In genomic region chr13:71626396-71626795, GRCh38 we compare ENCODE assay signal across 15 cellular contexts.
DNase-seq lines count a peak whose midpoint lies in the region; ATAC-seq and TF ChIP-seq lines count a peak whose summit lies in the region.
"Had no signal": no experiment of that assay in that cellular context is flagged by ENCODE, and none has a peak within 500 bp of the region (broad histone marks: within the 10 kb centered on the region; RNA-seq: fewer than 3 reads in every experiment).

No MANE protein-coding gene starts in this region.

- no peak overlapping the region for H2BK15ac ChIP-seq in mesendoderm (replicated peaks; ENCODE audit: low read depth)

- H3K56ac ChIP-seq in mesendoderm (ENCODE audit: low read length), result no peak overlapping the region

- H3K9me3 ChIP-seq in gastrocnemius medialis, result no peaks in the 10 kb centered on the region
- H3K9me3 ChIP-seq: Peyer's patch had no signal

- in situ Hi-C loops in gastrocnemius medialis (cut with MboI; ENCODE audit: low sequenced_read_pairs in 4 of 4), result no loop called here

- WGBS in mesendoderm (ENCODE audit: extremely low coverage, insufficient coverage, low lambda C conversion rate), result no CpG with 5 or more reads among the region's 2 CpGs

- no peak overlapping the region for H2BK5ac ChIP-seq in mesendoderm (ENCODE audit: low read length)

- no peak overlapping the region for H3K9ac ChIP-seq in mesendoderm (ENCODE audit: low read length)

- no peak overlapping the region for H3K4ac ChIP-seq in mesendoderm (ENCODE audit: low read depth, low read length)

- no peak overlapping the region for H3K23ac ChIP-seq in mesendoderm (ENCODE audit: low read length)

- H3K4me1 ChIP-seq in mesendoderm (ENCODE audit: control insufficient read depth, low read depth, low read length), result no peaks in the 10 kb centered on the region
- no peaks in the 10 kb centered on the region for H3K4me1 ChIP-seq in gastrocnemius medialis

- H3K79me1 ChIP-seq in mesendoderm (ENCODE audit: low read length), result no peaks in the 10 kb centered on the region

- H4K8ac ChIP-seq in mesendoderm (ENCODE audit: low read depth, low read length), result no peak overlapping the region

- DNase-seq in NCI-H82 (lab: John Stamatoyannopoulos, UW) (peak; percentile 54), mesendoderm (peak; percentile 47), gastrocnemius medialis (no peak), NCI-H2227 treated with DMSO at 0.1 percent for 48 hours (lab: John Stamatoyannopoulos, UW) (no peak), NOMO-1 (lab: John Stamatoyannopoulos, UW; ENCODE audit: unreplicated experiment in 2 of 2) (no peak)
- DNase-seq: Calu3, KBM-7, MV-4-11, NCI-H2029, NCI-H446 treated with DMSO at 0.1 percent for 48 hours, NCI-H526, Peyer's patch, SIG-M5 had no signal

- H3K27me3 ChIP-seq in mesendoderm (ENCODE audit: insufficient read depth, low read length, poor library complexity) (no peaks in the 10 kb centered on the region), gastrocnemius medialis (no peaks in the 10 kb centered on the region)
- H3K27me3 ChIP-seq: Peyer's patch had no signal

- no peak overlapping the region for H4K5ac ChIP-seq in mesendoderm (ENCODE audit: low read length)

- H3K36me3 ChIP-seq in mesendoderm (ENCODE audit: control insufficient read depth, insufficient read depth, low read length) (no peaks in the 10 kb centered on the region), gastrocnemius medialis (no peaks in the 10 kb centered on the region)
- H3K36me3 ChIP-seq: Peyer's patch had no signal

- no peak for ATAC-seq in gastrocnemius medialis
- ATAC-seq in HG03175 (IDR thresholded peaks at IDR 0.05; ENCODE audit: unreplicated experiment), result no peak

- H3K4me2 ChIP-seq in mesendoderm (ENCODE audit: low read length), result no peak overlapping the region

- H3K4me3 Mint-ChIP-seq in brain, result no peak overlapping the region

- peak overlapping the region in 3 of 5 experiments; percentile 14 to 47 (median 44) for H3K27ac Mint-ChIP-seq in brain

- intact Hi-C loops in gastrocnemius medialis (cut with DNase I; ENCODE audit: low total_unique reads), result no loop called here

- H2BK120ac ChIP-seq in mesendoderm (ENCODE audit: low read depth, low read length), result no peak overlapping the region

- H3K36me3 Mint-ChIP-seq in brain, result peaks cover 3% of the 10 kb centered on the region

- no peak for TF ChIP-seq CTCF in brain (conservative IDR thresholded peaks at IDR 0.05)
- TF ChIP-seq CTCF in gastrocnemius medialis (IDR thresholded peaks at IDR 0.05 in 4 of 5, conservative IDR thresholded peaks at IDR 0.05 in 1 of 5), result no peak

- no peak overlapping the region for H2AK5ac ChIP-seq in mesendoderm (ENCODE audit: low read length)

- H3K4me1 Mint-ChIP-seq in brain, result peaks cover 59% of the 10 kb centered on the region

- H3K4me3 ChIP-seq in mesendoderm (ENCODE audit: low read length) (no peak overlapping the region), gastrocnemius medialis (no peak overlapping the region)
- H3K4me3 ChIP-seq: Peyer's patch had no signal

- no peaks in the 10 kb centered on the region for H3K9me3 Mint-ChIP-seq in brain

- no peak for TF ChIP-seq POLR2A in gastrocnemius medialis (IDR thresholded peaks at IDR 0.05)

- no peak overlapping the region for H3K27ac ChIP-seq in mesendoderm (ENCODE audit: low read depth, low read length)
- peak overlapping the region in 3 of 4 donors; percentile 17 to 52 (median 33) for H3K27ac ChIP-seq in gastrocnemius medialis

- no peak overlapping the region for H3K18ac ChIP-seq in mesendoderm (ENCODE audit: low read length)

- H3K27me3 Mint-ChIP-seq in brain, result no peaks in the 10 kb centered on the region

- H3K79me2 ChIP-seq in mesendoderm (ENCODE audit: control insufficient read depth, insufficient read depth, low read length), result no peaks in the 10 kb centered on the region

Comparison
In these comparisons a context has a peak if more than half of its experiments do, and no peak if none do; other contexts are left out.
1. DNase-seq: peak in NCI-H82 (single experiment) and mesendoderm (single experiment); none in gastrocnemius medialis (0 of 2), NCI-H2227 treated with DMSO at 0.1 percent for 48 hours (single experiment) and NOMO-1 (0 of 2).